In the genomic region with DNA sequence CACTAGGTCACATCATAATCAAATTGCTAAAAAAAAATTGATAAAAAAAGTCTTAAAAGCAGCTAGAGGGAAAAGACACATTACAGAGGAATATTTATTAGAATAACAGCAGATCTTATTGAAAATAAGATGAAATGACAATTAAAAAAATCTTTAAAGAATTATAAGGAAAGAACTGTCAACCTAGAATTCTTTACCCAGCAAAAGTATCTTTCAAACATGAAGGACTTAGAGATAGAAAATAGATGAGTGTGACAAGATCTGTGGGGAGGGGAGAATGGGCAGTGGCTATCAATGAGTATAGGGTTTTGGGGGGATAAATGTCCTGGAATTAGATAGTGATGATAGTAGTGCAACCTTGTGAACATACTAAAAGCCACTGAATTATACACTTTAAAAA, we compare ENCODE assay signal across 29 cellular contexts.
"Had no signal": no experiment of that assay in that cellular context is flagged by ENCODE, and none has a peak within 500 bp of the region (broad histone marks: within the 10 kb centered on the region; RNA-seq: fewer than 3 reads in every experiment).

No MANE protein-coding gene starts in this region.

- FAIRE-seq: urothelium cell line had no signal

- H3K36me3 Mint-ChIP-seq: stimulated activated effector memory CD8-positive, alpha-beta T cell treated with anti-CD3 and anti-CD28 coated beads, Interleukin-12 subunit alpha, Interleukin-12 subunit beta, amount 100 ng/mL, for 72 hours had no signal

- H3K36me3 ChIP-seq: neutrophil, pancreas, spleen, stomach, thoracic aorta, thyroid gland, tibial nerve, upper lobe of left lung, vagina had no signal

- ATAC-seq: naive thymus-derived CD8-positive, alpha-beta T cell; natural killer cell treated with Interleukin-12 subunit alpha and Interleukin-12 subunit beta and Interleukin-15 and Interleukin-18, amount 100 ng/mL, for 72 hours; psoas muscle; right cardiac atrium; sciatic nerve; stimulated activated effector memory CD8-positive, alpha-beta T cell treated with anti-CD3 and anti-CD28 coated beads, Interleukin-12 subunit alpha, Interleukin-12 subunit beta, amount 100 ng/mL, for 72 hours; stimulated activated naive B cell treated with anti-CD40 and anti-IgM and Interleukin-4, amounts not matched to agents 10 μg/mL and 1 μg/mL and 100 μg/mL, for 72 hours had no signal

- H3K4me3 ChIP-seq: pancreas, psoas muscle, skin epidermis, smooth muscle cell, spleen, stomach, thoracic aorta, thyroid gland, tibial nerve, upper lobe of left lung, vagina had no signal

- H3K4me1 Mint-ChIP-seq: nephron progenitor cell; neural crest cell; stimulated activated effector memory CD8-positive, alpha-beta T cell treated with anti-CD3 and anti-CD28 coated beads, Interleukin-12 subunit alpha, Interleukin-12 subunit beta, amount 100 ng/mL, for 72 hours; stimulated activated naive B cell treated with anti-CD40 and anti-IgM and Interleukin-4, amounts not matched to agents 10 μg/mL and 1 μg/mL and 100 μg/mL, for 72 hours had no signal

- H3K4me3 Mint-ChIP-seq: naive thymus-derived CD8-positive, alpha-beta T cell; natural killer cell treated with Interleukin-12 subunit alpha and Interleukin-12 subunit beta and Interleukin-15 and Interleukin-18, amount 100 ng/mL, for 72 hours; nephron progenitor cell; neural crest cell; stimulated activated effector memory CD8-positive, alpha-beta T cell treated with anti-CD3 and anti-CD28 coated beads, Interleukin-12 subunit alpha, Interleukin-12 subunit beta, amount 100 ng/mL, for 72 hours; stimulated activated naive B cell treated with anti-CD40 and anti-IgM and Interleukin-4, amounts not matched to agents 10 μg/mL and 1 μg/mL and 100 μg/mL, for 72 hours; stimulated activated naive CD8-positive, alpha-beta T cell treated with anti-CD3 and anti-CD28 coated beads, Interleukin-15, Interleukin-2, amounts not matched to agents 100 ng/mL and 50 ng/mL, for 24 hours had no signal

- H3K4me1 ChIP-seq: psoas muscle, spleen, stomach, thyroid gland, tibial nerve, upper lobe of left lung, vagina had no signal

- H3K27me3 ChIP-seq: neutrophil, pancreas, spleen, stomach, thyroid gland, tibial nerve, upper lobe of left lung, vagina had no signal

- H3K4me2 ChIP-seq: smooth muscle cell had no signal

- H3K9me3 ChIP-seq: pancreas, thyroid gland, vagina had no signal

- H3K27me3 Mint-ChIP-seq: stimulated activated naive B cell treated with anti-CD40 and anti-IgM and Interleukin-4, amounts not matched to agents 10 μg/mL and 1 μg/mL and 100 μg/mL, for 72 hours; stimulated activated naive CD8-positive, alpha-beta T cell treated with anti-CD3 and anti-CD28 coated beads, Interleukin-15, Interleukin-2, amounts not matched to agents 100 ng/mL and 50 ng/mL, for 24 hours had no signal

- H3K27ac ChIP-seq: neutrophil, psoas muscle, skin epidermis, spleen, thoracic aorta, thyroid gland, tibial nerve, upper lobe of left lung, vagina had no signal

- DNase-seq: naive thymus-derived CD8-positive, alpha-beta T cell; nephron progenitor cell; nucleus accumbens; pancreas; psoas muscle; right cardiac atrium; spleen; stimulated activated CD4-positive, alpha-beta T cell treated with anti-CD3 and anti-CD28 coated beads, Interleukin-12 subunit alpha, Interleukin-12 subunit beta, amount 100 ng/mL, for 4 hours; stimulated activated CD4-positive, alpha-beta T cell treated with anti-CD3 and anti-CD28 coated beads, Interleukin-1b, Interleukin-23, amount 100 ng/mL, for 48 hours; stimulated activated CD4-positive, alpha-beta T cell treated with anti-CD3 and anti-CD28 coated beads, Interleukin-2, amount 100 ng/mL, for 48 hours; stimulated activated CD4-positive, alpha-beta T cell treated with anti-CD3 and anti-CD28 coated beads, Interleukin-4, amount 100 ng/mL, for 24 hours; stimulated activated naive B cell treated with anti-CD40 and anti-IgM and Interleukin-4, amounts not matched to agents 10 μg/mL and 1 μg/mL and 100 μg/mL, for 72 hours; stimulated activated naive CD4-positive, alpha-beta T cell treated with Interleukin-2 at 50 U/mL for 16 hours; stomach; thyroid gland; trophoblast cell; upper lobe of left lung had no signal

- H3K27ac Mint-ChIP-seq: naive thymus-derived CD8-positive, alpha-beta T cell; natural killer cell treated with Interleukin-12 subunit alpha and Interleukin-12 subunit beta and Interleukin-15 and Interleukin-18, amount 100 ng/mL, for 72 hours; nephron progenitor cell; stimulated activated effector memory CD8-positive, alpha-beta T cell treated with anti-CD3 and anti-CD28 coated beads, Interleukin-12 subunit alpha, Interleukin-12 subunit beta, amount 100 ng/mL, for 72 hours; stimulated activated naive B cell treated with anti-CD40 and anti-IgM and Interleukin-4, amounts not matched to agents 10 μg/mL and 1 μg/mL and 100 μg/mL, for 72 hours; stimulated activated naive CD8-positive, alpha-beta T cell treated with anti-CD3 and anti-CD28 coated beads, Interleukin-15, Interleukin-2, amounts not matched to agents 100 ng/mL and 50 ng/mL, for 24 hours had no signal
